8 cellular contexts compared by ENCODE assay signal in the genomic region with DNA sequence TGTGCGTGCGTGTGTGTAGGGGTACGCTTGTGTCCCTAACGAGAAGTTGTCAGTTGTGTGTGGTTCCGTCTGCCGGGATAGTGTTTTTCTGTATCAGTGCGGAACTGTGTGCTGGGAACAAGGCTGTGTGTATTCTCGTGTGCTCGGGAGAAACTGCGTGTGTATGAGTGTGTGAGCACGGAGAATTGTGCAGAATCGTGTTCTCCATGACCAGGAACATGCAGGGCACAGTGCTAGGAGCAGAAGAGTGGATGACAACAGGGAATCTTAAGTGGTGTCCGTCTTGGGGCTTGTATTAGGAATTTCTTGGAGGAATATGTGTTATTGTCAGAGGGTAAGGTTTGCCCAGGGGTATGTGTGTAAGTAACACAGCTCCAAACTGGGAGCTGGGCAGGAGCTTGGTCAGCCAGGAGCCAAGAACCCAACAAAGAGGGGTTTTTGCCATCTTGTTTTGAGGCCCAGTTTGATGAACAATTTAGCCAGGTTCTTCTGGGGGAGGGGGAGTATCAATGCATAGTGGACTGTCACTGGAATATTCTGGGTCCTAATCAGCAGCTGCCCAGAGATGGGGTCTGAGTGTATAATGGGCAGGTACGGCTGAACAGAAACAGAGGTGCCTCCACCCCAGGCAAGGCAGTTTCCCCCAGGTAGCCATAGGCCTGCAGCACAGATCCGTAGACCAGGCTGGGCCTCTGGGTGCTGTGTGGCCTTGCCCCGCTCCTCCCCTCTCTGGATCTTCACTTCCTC. TPM values are rescaled to one million over a fixed set of nuclear protein-coding genes. Genes with fewer than 3 reads are reported as not detected.
DNase-seq lines count a peak whose midpoint lies in the region; ATAC-seq and TF ChIP-seq lines count a peak whose summit lies in the region.

No MANE protein-coding gene starts in this region.

- H3K36me3 Mint-ChIP-seq in CD4-positive, alpha-beta T cell (ENCODE audit: low read depth): no peaks in the 10 kb centered on the region
- peaks cover 32% of the 10 kb centered on the region for H3K36me3 Mint-ChIP-seq in activated T-helper 17 cell treated with anti-CD3 and anti-CD28 coated beads, Interleukin-2, amount 50 U/mL, for 72 hours (ENCODE audit: low read depth)
- H3K36me3 Mint-ChIP-seq in natural killer cell treated with Interleukin-12 subunit alpha and Interleukin-12 subunit beta and Interleukin-15 and Interleukin-18, amount 100 ng/mL, for 72 hours: peaks cover 9% of the 10 kb centered on the region

- intact Hi-C loops in CD4-positive, alpha-beta T cell (cut with DNase I, micrococcal nuclease): loop anchor here in 1 of 2 experiments (5.0 kb wide), 1 partner anchor 51 kb away; no protein-coding TSS in a partner anchor

- POLR2A ChIA-PET in CD4-positive, alpha-beta T cell (lab: Charles Lee): no interaction called here

- no peaks in the 10 kb centered on the region for H3K9me3 Mint-ChIP-seq in CD4-positive, alpha-beta T cell
- H3K9me3 Mint-ChIP-seq in activated T-helper 17 cell treated with anti-CD3 and anti-CD28 coated beads, Interleukin-2, amount 50 U/mL, for 72 hours: no peaks in the 10 kb centered on the region
- no peaks in the 10 kb centered on the region for H3K9me3 Mint-ChIP-seq in natural killer cell treated with Interleukin-12 subunit alpha and Interleukin-12 subunit beta and Interleukin-15 and Interleukin-18, amount 100 ng/mL, for 72 hours

- CTCF ChIA-PET in CD4-positive, alpha-beta T cell (lab: Charles Lee): no interaction called here

- no peaks in the 10 kb centered on the region for H3K36me3 ChIP-seq in H7 (replicated peaks; ENCODE audit: control insufficient read depth, insufficient read depth, low read length)

- H3K27ac Mint-ChIP-seq in CD4-positive, alpha-beta T cell: no peak overlapping the region
- H3K27ac Mint-ChIP-seq in activated T-helper 17 cell treated with anti-CD3 and anti-CD28 coated beads, Interleukin-2, amount 50 U/mL, for 72 hours: no peak overlapping the region
- peak overlapping the region in 1 of 2 donors; percentile 3 for H3K27ac Mint-ChIP-seq in natural killer cell treated with Interleukin-12 subunit alpha and Interleukin-12 subunit beta and Interleukin-15 and Interleukin-18, amount 100 ng/mL, for 72 hours

- no peak for TF ChIP-seq POLR2A in erythroblast (IDR thresholded peaks at IDR 0.05; ENCODE audit: low read length)

- H3K27me3 ChIP-seq in CD4-positive, alpha-beta T cell (ENCODE audit: control insufficient read depth, insufficient read depth, low read length): peaks cover 97% of the 10 kb centered on the region
- H3K27me3 ChIP-seq in H7 (ENCODE audit: control insufficient read depth, insufficient read depth, low read length): peaks cover 88% of the 10 kb centered on the region

- H3K27ac ChIP-seq in CD4-positive, alpha-beta T cell (ENCODE audit: low read depth, low read length): no peak overlapping the region

- no peak for ATAC-seq in CD4-positive, alpha-beta T cell (ENCODE audit: poor library complexity)
- ATAC-seq in activated T-helper 17 cell treated with anti-CD3 and anti-CD28 coated beads, Interleukin-2, amount 50 U/mL, for 72 hours (replicated peaks): no peak
- ATAC-seq in natural killer cell treated with Interleukin-12 subunit alpha and Interleukin-12 subunit beta and Interleukin-15 and Interleukin-18, amount 100 ng/mL, for 72 hours: no peak
- ATAC-seq in GM18873 (IDR thresholded peaks at IDR 0.05; ENCODE audit: low FRiP score, unreplicated experiment) (no peak), omental fat pad (ENCODE audit: low FRiP score) (no peak)

- H3K27me3 Mint-ChIP-seq in CD4-positive, alpha-beta T cell: peaks cover 90% of the 10 kb centered on the region
- peaks cover 68% of the 10 kb centered on the region for H3K27me3 Mint-ChIP-seq in activated T-helper 17 cell treated with anti-CD3 and anti-CD28 coated beads, Interleukin-2, amount 50 U/mL, for 72 hours
- peaks cover 59% of the 10 kb centered on the region in 2 donors for H3K27me3 Mint-ChIP-seq in natural killer cell treated with Interleukin-12 subunit alpha and Interleukin-12 subunit beta and Interleukin-15 and Interleukin-18, amount 100 ng/mL, for 72 hours

- H3K4me1 Mint-ChIP-seq in CD4-positive, alpha-beta T cell (ENCODE audit: low read depth): peaks cover 73% of the 10 kb centered on the region
- H3K4me1 Mint-ChIP-seq in activated T-helper 17 cell treated with anti-CD3 and anti-CD28 coated beads, Interleukin-2, amount 50 U/mL, for 72 hours: peaks cover 34% of the 10 kb centered on the region
- H3K4me1 Mint-ChIP-seq in natural killer cell treated with Interleukin-12 subunit alpha and Interleukin-12 subunit beta and Interleukin-15 and Interleukin-18, amount 100 ng/mL, for 72 hours (ENCODE audit: low read depth in 2 of 2): peaks cover 53 to 55% of the 10 kb centered on the region in 2 donors

- H3K4me3 ChIP-seq in H7 (ENCODE audit: insufficient read depth, low read depth, low read length): no peak overlapping the region

- no peak for TF ChIP-seq CTCF in CD4-positive, alpha-beta T cell (IDR thresholded peaks at IDR 0.05)
- TF ChIP-seq CTCF in omental fat pad (IDR thresholded peaks at IDR 0.05): no peak

- peak overlapping the region; percentile 57 for H3K4me3 Mint-ChIP-seq in CD4-positive, alpha-beta T cell
- H3K4me3 Mint-ChIP-seq in activated T-helper 17 cell treated with anti-CD3 and anti-CD28 coated beads, Interleukin-2, amount 50 U/mL, for 72 hours: peak overlapping the region; percentile 83
- H3K4me3 Mint-ChIP-seq in natural killer cell treated with Interleukin-12 subunit alpha and Interleukin-12 subunit beta and Interleukin-15 and Interleukin-18, amount 100 ng/mL, for 72 hours: peak overlapping the region; percentile 93

- DNase-seq in CD4-positive, alpha-beta T cell: no peak
- DNase-seq in H7 (peak; percentile 47), epidermal melanocyte (ENCODE audit: insufficient read length, low spot score) (no peak), omental fat pad (ENCODE audit: low spot score) (no peak), erythroblast (lab: John Stamatoyannopoulos, UW) (no peak)
- DNase-seq in natural killer cell treated with Interleukin-12 subunit alpha and Interleukin-12 subunit beta and Interleukin-15 and Interleukin-18, amount 100 ng/mL, for 72 hours (ENCODE audit: low spot score): no peak

- H3K9me3 ChIP-seq in CD4-positive, alpha-beta T cell (ENCODE audit: control insufficient read depth, low read length): no peaks in the 10 kb centered on the region

RNA-seq across cellular contexts. Expression of a gene that starts 2.2 kb away (rescaled TPM):
- not detected for total RNA-seq in CD4-positive, alpha-beta T cell
- 0.33 TPM in 1 of 2 replicates, not detected in the other for total RNA-seq in H7 (2014; rRNA removed; shearing (Covaris generic))
- total RNA-seq in activated T-helper 17 cell treated with anti-CD3 and anti-CD28 coated beads, Interleukin-2, amount 50 U/mL, for 72 hours: under 1 TPM in 1 of 2 donors, not detected in 1; 0.35 TPM
- 1 to 10 TPM in 1 of 2 donors, under 1 TPM in 1; 0.73 to 1.0 TPM for total RNA-seq in natural killer cell treated with Interleukin-12 subunit alpha and Interleukin-12 subunit beta and Interleukin-15 and Interleukin-18, amount 100 ng/mL, for 72 hours
- 1 to 10 TPM in 1 of 4 donors, under 1 TPM in 2, not detected in 1; 0.24 to 1.1 (median 0.75) TPM for total RNA-seq in omental fat pad

RNA-seq across cellular contexts. Expression of a gene that starts 27.5 kb away (rescaled TPM):
- total RNA-seq in CD4-positive, alpha-beta T cell: 10 to 100 TPM; 11.4 to 15.2 TPM
- total RNA-seq in H7 (2014; rRNA removed; shearing (Covaris generic)): 124 and 147 TPM in 2 replicates
- 100 to 1,000 TPM; 113 to 185 TPM for total RNA-seq in activated T-helper 17 cell treated with anti-CD3 and anti-CD28 coated beads, Interleukin-2, amount 50 U/mL, for 72 hours
- total RNA-seq in natural killer cell treated with Interleukin-12 subunit alpha and Interleukin-12 subunit beta and Interleukin-15 and Interleukin-18, amount 100 ng/mL, for 72 hours: 100 to 1,000 TPM; 120 to 160 TPM
- total RNA-seq in omental fat pad: 100 to 1,000 TPM in 3 of 4 donors, 10 to 100 TPM in 1; 89.9 to 144 (median 114) TPM
